ENCODE assay signal across 15 cellular contexts in the genomic region with DNA sequence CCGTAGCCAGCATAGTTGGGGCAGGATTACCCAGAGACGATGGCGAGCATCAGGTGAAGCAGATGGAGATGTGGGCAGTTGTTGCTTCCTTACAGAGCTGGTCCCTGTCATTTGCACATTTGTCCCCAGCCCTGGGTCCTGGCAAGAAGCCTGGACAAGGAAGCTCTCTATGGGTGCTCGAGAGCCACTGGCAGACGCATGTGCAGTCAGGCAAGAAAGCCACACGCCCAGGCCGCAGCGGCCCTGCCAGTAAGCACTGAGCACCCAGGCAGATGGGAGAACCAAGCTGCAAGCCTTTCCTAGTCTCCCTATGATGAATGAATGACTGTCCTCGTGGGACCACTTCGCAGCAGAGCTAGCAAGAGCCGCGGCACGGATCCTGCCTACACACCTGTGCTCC.
DNase-seq lines count a peak whose midpoint lies in the region; ATAC-seq, FAIRE-seq and TF ChIP-seq lines count a peak whose summit lies in the region.
"Had no signal": no experiment of that assay in that cellular context is flagged by ENCODE, and none has a peak within 500 bp of the region (broad histone marks: within the 10 kb centered on the region; RNA-seq: fewer than 3 reads in every experiment).

No MANE protein-coding gene starts in this region.

- no peaks in the 10 kb centered on the region for H3K9me3 ChIP-seq in BLaER1
- no peaks in the 10 kb centered on the region for H3K9me3 ChIP-seq in CD8-positive, alpha-beta T cell (ENCODE audit: low read length)
- no peaks in the 10 kb centered on the region for H3K9me3 ChIP-seq in H1 (ENCODE audit: insufficient read depth in 2 of 2, low read depth in 1 of 2, low read length in 1 of 2)
- H3K9me3 ChIP-seq in mesenchymal stem cell (ENCODE audit: control insufficient read depth, low read length): no peaks in the 10 kb centered on the region
- H3K9me3 ChIP-seq: Caco-2, esophagus muscularis mucosa, SJCRH30, tibial nerve had no signal

- peaks cover 76% of the 10 kb centered on the region for H3K4me1 ChIP-seq in BLaER1
- peaks cover 82% of the 10 kb centered on the region for H3K4me1 ChIP-seq in CD8-positive, alpha-beta T cell (ENCODE audit: insufficient read depth, low read length)
- H3K4me1 ChIP-seq in H1 (replicated peaks in 1 of 4; ENCODE audit: control insufficient read depth in 3 of 4, insufficient read depth in 4 of 4, low read length in 3 of 4): peaks cover 2 to 12% (median 6%) of the 10 kb centered on the region in 4 experiments; a peak in 6 of 7 replicates
- peaks cover 2% of the 10 kb centered on the region for H3K4me1 ChIP-seq in mesenchymal stem cell (ENCODE audit: control insufficient read depth, insufficient read depth, low read depth, low read length)
- H3K4me1 ChIP-seq: Caco-2 had no signal

- H3K4me2 ChIP-seq in BLaER1 (peak overlapping the region; percentile 67), H1 (ENCODE audit: insufficient read depth in 1 of 2, low read depth in 2 of 2, low read length in 2 of 2) (no peak overlapping the region), mesenchymal stem cell (ENCODE audit: low read length, poor library complexity, severe bottlenecking) (no peak overlapping the region)

- H3K36me3 ChIP-seq in BLaER1: no peaks in the 10 kb centered on the region
- H3K36me3 ChIP-seq in CD8-positive, alpha-beta T cell (ENCODE audit: insufficient read depth, low read length): no peaks in the 10 kb centered on the region
- H3K36me3 ChIP-seq in H1 (ENCODE audit: control insufficient read depth in 2 of 4, insufficient read depth in 4 of 4, low read length in 3 of 4): no peaks in the 10 kb centered on the region
- no peaks in the 10 kb centered on the region for H3K36me3 ChIP-seq in mesenchymal stem cell (ENCODE audit: control insufficient read depth in 1 of 2, insufficient read depth in 2 of 2, low read depth in 1 of 2, low read length in 2 of 2)
- H3K36me3 ChIP-seq: esophagus muscularis mucosa, SJCRH30, tibial nerve had no signal

- no peaks in the 10 kb centered on the region for H3K27me3 ChIP-seq in BLaER1
- H3K27me3 ChIP-seq in CD8-positive, alpha-beta T cell (ENCODE audit: insufficient read depth, low read length): no peaks in the 10 kb centered on the region
- H3K27me3 ChIP-seq in H1 (replicated peaks in 1 of 4; ENCODE audit: control insufficient read depth in 3 of 4, extremely low read depth in 1 of 4, insufficient read depth in 3 of 4, low read length in 3 of 4): peaks cover 0 to 1% (median 0%) of the 10 kb centered on the region in 4 experiments; a peak in 1 of 7 replicates
- peaks cover 0 to 12% of the 10 kb centered on the region in 2 experiments for H3K27me3 ChIP-seq in mesenchymal stem cell (ENCODE audit: control insufficient read depth in 1 of 2, insufficient read depth in 1 of 2, low read length in 2 of 2)
- H3K27me3 ChIP-seq: esophagus muscularis mucosa, SJCRH30, tibial nerve had no signal

- no peaks in the 10 kb centered on the region for H3K9me3 Mint-ChIP-seq in CD8-positive, alpha-beta T cell
- H3K9me3 Mint-ChIP-seq: activated B cell treated with CpG ODN at 0.5 μM for 24 hours had no signal

- H2BK5ac ChIP-seq in H1 (ENCODE audit: low read depth, low read length) (no peak overlapping the region), mesenchymal stem cell (ENCODE audit: low read depth, low read length, poor library complexity, severe bottlenecking) (no peak overlapping the region)

- no peak for FAIRE-seq in H1 (lab: Jason Lieb, UNC)

- CTCF ChIA-PET in CD8-positive, alpha-beta T cell (lab: Charles Lee): interaction anchor here (0.8 to 1.5 kb wide), 6 partner anchors 117 to 415 kb away, joined by 3 to 5 read pairs (median 4); no protein-coding TSS in a partner anchor
- CTCF ChIA-PET in H1 (lab: Charles Lee; ENCODE audit: partially characterized antibody): interaction anchor here (1.0 to 2.2 kb wide), 4 partner anchors 10 to 212 kb away, joined by 3 to 9 read pairs (median 4); no protein-coding TSS in a partner anchor

- H2AK5ac ChIP-seq in H1 (ENCODE audit: low read depth, low read length): no peak overlapping the region
- no peak overlapping the region for H2AK5ac ChIP-seq in mesenchymal stem cell (ENCODE audit: low read length, severe bottlenecking)

- no peak overlapping the region for H3K23ac ChIP-seq in H1 (ENCODE audit: insufficient read length)
- no peak overlapping the region for H3K23ac ChIP-seq in mesenchymal stem cell (ENCODE audit: low read length in 2 of 2)

- ATAC-seq in CD8-positive, alpha-beta T cell: no peak
- ATAC-seq in HG03354 (IDR thresholded peaks at IDR 0.05; ENCODE audit: poor library complexity, severe bottlenecking, unreplicated experiment): no peak

- H4K5ac ChIP-seq in H1 (ENCODE audit: insufficient read length, low read depth, low read length): no peak overlapping the region

- H3K4ac ChIP-seq in H1 (replicated peaks; ENCODE audit: insufficient read length, low read depth, low read length) (no peak overlapping the region), mesenchymal stem cell (ENCODE audit: low read depth in 1 of 2, low read length in 2 of 2) (no peak overlapping the region)

- TF ChIP-seq CTCF in CD8-positive, alpha-beta T cell (IDR thresholded peaks at IDR 0.05): no peak
- no peak for TF ChIP-seq CTCF in H1 (IDR thresholded peaks at IDR 0.05; ENCODE audit: control extremely low read depth in 1 of 3, insufficient read depth in 1 of 3, low read depth in 1 of 3, low read length in 3 of 3)

- no peak overlapping the region for H2BK12ac ChIP-seq in H1 (ENCODE audit: low read depth, low read length)
- H2BK12ac ChIP-seq in mesenchymal stem cell (ENCODE audit: low read length in 2 of 2): no peak overlapping the region

- intact Hi-C loops in CD8-positive, alpha-beta T cell (cut with DNase I, micrococcal nuclease): no loop called here

- H2AFZ ChIP-seq in H1 (ENCODE audit: low read length) (no peak overlapping the region), mesenchymal stem cell (ENCODE audit: low read depth, low read length) (no peak overlapping the region)

- TF ChIP-seq POLR2A in H1 (IDR thresholded peaks at IDR 0.05; ENCODE audit: control extremely low read depth in 1 of 2, low read depth in 2 of 2, low read length in 2 of 2) (no peak), erythroblast (IDR thresholded peaks at IDR 0.05; ENCODE audit: low read length) (no peak)

- H4K91ac ChIP-seq in H1 (replicated peaks; ENCODE audit: insufficient read length, low read length) (no peak overlapping the region), mesenchymal stem cell (ENCODE audit: low read length) (no peak overlapping the region)

- no peak overlapping the region for H3K56ac ChIP-seq in H1 (replicated peaks; ENCODE audit: insufficient read length, low read depth, low read length)

- H3K4me3 ChIP-seq in BLaER1 (no peak overlapping the region), H1 (ENCODE audit: extremely low read depth in 1 of 4, insufficient read depth in 2 of 4, low read depth in 3 of 4, low read length in 4 of 4) (no peak overlapping the region), mesenchymal stem cell (ENCODE audit: insufficient read depth in 1 of 2, low read depth in 1 of 2, low read length in 2 of 2) (no peak overlapping the region)
- no peak overlapping the region for H3K4me3 ChIP-seq in CD8-positive, alpha-beta T cell (ENCODE audit: low read depth, low read length)
- H3K4me3 ChIP-seq: esophagus muscularis mucosa, SJCRH30, tibial nerve had no signal

- peak overlapping the region; percentile 57; the same call in 1 of the 2 replicates for H2BK20ac ChIP-seq in H1 (ENCODE audit: low read length)

- H3K36me3 Mint-ChIP-seq in CD8-positive, alpha-beta T cell: no peaks in the 10 kb centered on the region

- no peaks in the 10 kb centered on the region for H3K23me2 ChIP-seq in H1 (ENCODE audit: low read depth, low read length)

- WGBS in H1 (ENCODE audit: extremely low coverage in 1 of 2, insufficient coverage in 1 of 2, insufficient read length in 1 of 2, insufficient replicate concordance in 2 of 2, low coverage in 1 of 2, low lambda C conversion rate in 2 of 2, missing lambda C conversion rate in 1 of 2), 2 experiments: 94% methylated on average over 13 of the region's 13 CpGs; no CpG with 5 or more reads in 1 of the 2 experiments
- WGBS in mesenchymal stem cell: 89% methylated on average over 13 of the region's 13 CpGs

- H3K79me1 ChIP-seq in H1 (ENCODE audit: low read depth, low read length) (no peaks in the 10 kb centered on the region), mesenchymal stem cell (replicated peaks; ENCODE audit: low read length, poor library complexity, severe bottlenecking) (no peaks in the 10 kb centered on the region)

- H3K18ac ChIP-seq in H1 (ENCODE audit: extremely low read depth, low read length): no peak overlapping the region
- H3K18ac ChIP-seq in mesenchymal stem cell (ENCODE audit: low read depth in 1 of 2, low read length in 2 of 2): no peak overlapping the region

- H3K79me2 ChIP-seq in H1 (ENCODE audit: control insufficient read depth in 1 of 2, insufficient read depth in 2 of 2, low read length in 2 of 2): no peaks in the 10 kb centered on the region

- no peak for TF ChIP-seq RAD21 in H1 (IDR thresholded peaks at IDR 0.05 in 1 of 2, conservative IDR thresholded peaks at IDR 0.05 in 1 of 2; ENCODE audit: low read depth in 2 of 2, low read length in 2 of 2)

- H3K9ac ChIP-seq in BLaER1: no peak overlapping the region
- no peak overlapping the region for H3K9ac ChIP-seq in H1 (replicated peaks in 1 of 4; ENCODE audit: extremely low read depth in 1 of 4, low read depth in 3 of 4, low read length in 3 of 4)
- H3K9ac ChIP-seq in mesenchymal stem cell (ENCODE audit: low read length): no peak overlapping the region

- no peak for TF ChIP-seq EP300 in H1 (IDR thresholded peaks at IDR 0.05; ENCODE audit: borderline replicate concordance in 1 of 2, low read depth in 2 of 2, low read length in 2 of 2)

- no peaks in the 10 kb centered on the region for H3K27me3 Mint-ChIP-seq in CD8-positive, alpha-beta T cell (ENCODE audit: low read depth)

- peak overlapping the region; percentile 20 for H3K27ac ChIP-seq in BLaER1
- peak overlapping the region; percentile 53 for H3K27ac ChIP-seq in CD8-positive, alpha-beta T cell (ENCODE audit: low read depth, low read length)
- H3K27ac ChIP-seq in H1 (ENCODE audit: low read depth, low read length): no peak overlapping the region
- no peak overlapping the region for H3K27ac ChIP-seq in mesenchymal stem cell (ENCODE audit: low read length, poor library complexity, severe bottlenecking)
- H3K27ac ChIP-seq: esophagus muscularis mucosa, SJCRH30, tibial nerve had no signal

- H3K27ac Mint-ChIP-seq in CD8-positive, alpha-beta T cell: peak overlapping the region; percentile 93
- H3K27ac Mint-ChIP-seq: activated B cell treated with CpG ODN at 0.5 μM for 24 hours had no signal

- DNase-seq in CD8-positive, alpha-beta T cell: no peak
- DNase-seq in NCI-H446 treated with DMSO at 0.1 percent for 48 hours (lab: John Stamatoyannopoulos, UW) (peak; percentile 63), H1 (ENCODE audit: low read depth in 1 of 2, low spot score in 2 of 2) (no peak), erythroblast (lab: John Stamatoyannopoulos, UW) (no peak), mesenchymal stem cell (no peak)
- DNase-seq in stimulated activated CD4-positive, alpha-beta T cell treated with anti-CD3 and anti-CD28 coated beads, Interleukin-4, amount 100 ng/mL, for 1 hour: no peak
- DNase-seq: activated B cell treated with CpG ODN at 0.5 μM for 24 hours, Caco-2, cerebellar nuclear complex, NCI-H774, SJCRH30 had no signal

- POLR2A ChIA-PET in CD8-positive, alpha-beta T cell (lab: Charles Lee): interaction anchor here (1.7 kb wide), 1 partner anchor 182 kb away, joined by 10 read pairs; no protein-coding TSS in a partner anchor
- POLR2A ChIA-PET in H1 (lab: Charles Lee; ENCODE audit: partially characterized antibody): no interaction called here

- peaks cover 83% of the 10 kb centered on the region for H3K4me1 Mint-ChIP-seq in CD8-positive, alpha-beta T cell (ENCODE audit: low read depth)

- H2BK120ac ChIP-seq in H1 (replicated peaks; ENCODE audit: low read depth, low read length) (no peak overlapping the region), mesenchymal stem cell (ENCODE audit: low read depth, low read length) (no peak overlapping the region)

- H3K14ac ChIP-seq in H1 (ENCODE audit: insufficient read length) (no peak overlapping the region), mesenchymal stem cell (ENCODE audit: low read length in 2 of 2) (no peak overlapping the region)

- H4K20me1 ChIP-seq in BLaER1 (no peaks in the 10 kb centered on the region), H1 (replicated peaks in 1 of 2; ENCODE audit: control insufficient read depth in 1 of 2, insufficient read depth in 2 of 2, low read length in 2 of 2) (no peaks in the 10 kb centered on the region)

- H2BK15ac ChIP-seq in H1 (ENCODE audit: low read length) (0 out of 2 replicates have a peak overlapping the region, but pooled peaks have one; percentile 2), mesenchymal stem cell (ENCODE audit: low read depth, poor library complexity, severe bottlenecking) (no peak overlapping the region)

- H4K8ac ChIP-seq in H1 (ENCODE audit: extremely low read depth, insufficient read depth, low read length) (no peak overlapping the region), mesenchymal stem cell (ENCODE audit: low read length) (no peak overlapping the region)

- H3K4me3 Mint-ChIP-seq in CD8-positive, alpha-beta T cell: peak overlapping the region; percentile 64
- H3K4me3 Mint-ChIP-seq: activated B cell treated with CpG ODN at 0.5 μM for 24 hours had no signal

Comparison
In these comparisons a context has a peak if more than half of its experiments do, and no peak if none do; other contexts are left out.
1. H3K27ac ChIP-seq: peak in BLaER1 (single experiment) and CD8-positive, alpha-beta T cell (single experiment); none in H1 (single experiment) and mesenchymal stem cell (single experiment).